In genomic region chr2:36376319-36376765, GRCh38 we compare ENCODE assay signal across 9 cellular contexts. TPM values are rescaled to one million over a fixed set of nuclear protein-coding genes. Genes with fewer than 3 reads are reported as not detected.
DNase-seq lines count a peak whose midpoint lies in the region; ATAC-seq and TF ChIP-seq lines count a peak whose summit lies in the region.
"Had no signal": no experiment of that assay in that cellular context is flagged by ENCODE, and none has a peak within 500 bp of the region (broad histone marks: within the 10 kb centered on the region; RNA-seq: fewer than 3 reads in every experiment).

No MANE protein-coding gene starts in this region.

- peaks cover 34 to 50% of the 10 kb centered on the region in 2 donors for H3K4me1 ChIP-seq in left lung
- peaks cover 67 to 85% (median 75%) of the 10 kb centered on the region in 4 donors for H3K4me1 ChIP-seq in transverse colon
- no peaks in the 10 kb centered on the region for H3K4me1 ChIP-seq in Karpas-422 (ENCODE audit: low read length)

- H3K9ac ChIP-seq in Karpas-422 (ENCODE audit: low read length): no peak overlapping the region

- H3K4me2 ChIP-seq in Karpas-422 (ENCODE audit: low read depth, low read length, poor library complexity, severe bottlenecking): no peak overlapping the region

- no peak for TF ChIP-seq POLR2A in transverse colon (IDR thresholded peaks at IDR 0.05)

- intact Hi-C loops in MCF 10A (cut with micrococcal nuclease): no loop called here
- intact Hi-C loops in left lung (cut with DNase I): no loop called here
- intact Hi-C loops in transverse colon (cut with DNase I; ENCODE audit: low total_unique reads): no loop called here

- H3K4me3 Mint-ChIP-seq in MCF 10A (ENCODE audit: unreplicated experiment): peak overlapping the region; percentile 34
- H3K4me3 Mint-ChIP-seq in immature natural killer cell: no peak overlapping the region
- no peak overlapping the region for H3K4me3 Mint-ChIP-seq in activated CD4-positive, alpha-beta T cell treated with anti-CD3 and anti-CD28 coated beads, Interleukin-2, amount 10 ng/mL, durations not matched to agents 7 days and 5 days

- TF ChIP-seq CTCF in MCF 10A (IDR thresholded peaks at IDR 0.05; ENCODE audit: unreplicated experiment) (no peak), left lung (IDR thresholded peaks at IDR 0.05) (no peak), transverse colon (IDR thresholded peaks at IDR 0.05) (no peak)

- peak; percentile 54 for ATAC-seq in left lung

- H2AFZ ChIP-seq in Karpas-422 (ENCODE audit: low read length): no peak overlapping the region

- no peaks in the 10 kb centered on the region for H3K27me3 Mint-ChIP-seq in MCF 10A (ENCODE audit: insufficient read depth, unreplicated experiment)
- H3K27me3 Mint-ChIP-seq in immature natural killer cell (ENCODE audit: low read depth in 3 of 3): peaks cover 0 to 2% (median 0%) of the 10 kb centered on the region in 3 donors
- no peaks in the 10 kb centered on the region for H3K27me3 Mint-ChIP-seq in activated CD4-positive, alpha-beta T cell treated with anti-CD3 and anti-CD28 coated beads, Interleukin-2, amount 10 ng/mL, durations not matched to agents 7 days and 5 days

- no peaks in the 10 kb centered on the region for H3K27me3 ChIP-seq in left lung
- H3K27me3 ChIP-seq in transverse colon: no peaks in the 10 kb centered on the region
- H3K27me3 ChIP-seq in Karpas-422 (ENCODE audit: low read length): no peaks in the 10 kb centered on the region

- no peak overlapping the region for H3K27ac ChIP-seq in left lung
- peak overlapping the region; percentile 70 to 82 (median 76) for H3K27ac ChIP-seq in transverse colon
- H3K27ac ChIP-seq in Karpas-422 (ENCODE audit: low read length): no peak overlapping the region

- H3K4me1 Mint-ChIP-seq in MCF 10A (ENCODE audit: insufficient read depth, unreplicated experiment) (peaks cover 72% of the 10 kb centered on the region), immature natural killer cell (peaks cover 20 to 40% of the 10 kb centered on the region in 2 donors)
- peaks cover 15% of the 10 kb centered on the region for H3K4me1 Mint-ChIP-seq in activated CD4-positive, alpha-beta T cell treated with anti-CD3 and anti-CD28 coated beads, Interleukin-2, amount 10 ng/mL, durations not matched to agents 7 days and 5 days

- BruUV-seq in MCF 10A (replicated peaks; lab: Mats Ljungman, UMichigan): no TSS peak

- H3K79me2 ChIP-seq in Karpas-422 (ENCODE audit: low read length): no peaks in the 10 kb centered on the region

- H4K20me1 ChIP-seq in Karpas-422 (ENCODE audit: insufficient read depth, low read depth, low read length): no peaks in the 10 kb centered on the region

- no peak for TF ChIP-seq EP300 in transverse colon (IDR thresholded peaks at IDR 0.05; ENCODE audit: low read depth)

- CTCF ChIA-PET in MCF 10A (lab: Yijun Ruan, JAX): interaction anchor here (0.6 to 5.0 kb wide), 16 partner anchors 10 to 316 kb away, joined by 3 to 19 read pairs (median 4); no protein-coding TSS in a partner anchor
- CTCF ChIA-PET in activated CD4-positive, alpha-beta T cell treated with anti-CD3 and anti-CD28 coated beads, Interleukin-2, amount 10 ng/mL, durations not matched to agents 7 days and 5 days (lab: Charles Lee): interaction anchor here (1.3 kb wide), 1 partner anchor 24 kb away, joined by 3 read pairs; no protein-coding TSS in a partner anchor

- peak; percentile 23 for DNase-seq in NCI-H1092 treated with DMSO at 0.1 percent for 48 hours (lab: John Stamatoyannopoulos, UW)
- no peak for DNase-seq in NCI-H1092 (lab: John Stamatoyannopoulos, UW)
- peak; percentile 75 for DNase-seq in MCF 10A (ENCODE audit: unreplicated experiment)
- DNase-seq in left lung: peak; percentile 66 to 79
- peak; percentile 86 for DNase-seq in transverse colon
- no peak for DNase-seq in immature natural killer cell
- no peak for DNase-seq in activated CD4-positive, alpha-beta T cell treated with anti-CD3 and anti-CD28 coated beads, Interleukin-2, amount 10 ng/mL, durations not matched to agents 7 days and 5 days
- no peak for DNase-seq in Karpas-422
- DNase-seq: stimulated activated naive CD4-positive, alpha-beta T cell treated with Interleukin-2 at 50 U/mL for 16 hours had no signal

- H3K27ac Mint-ChIP-seq in MCF 10A (ENCODE audit: low read depth, unreplicated experiment) (peak overlapping the region; percentile 78), immature natural killer cell (peak overlapping the region in 1 of 6 donors; percentile 22)
- no peak overlapping the region for H3K27ac Mint-ChIP-seq in activated CD4-positive, alpha-beta T cell treated with anti-CD3 and anti-CD28 coated beads, Interleukin-2, amount 10 ng/mL, durations not matched to agents 7 days and 5 days

- in situ Hi-C loops in transverse colon (cut with MboI; ENCODE audit: low pct_ligation_motif_present in 1 of 4, low pct_unique_long_range_greater_than_20kb in 1 of 4, low sequenced_read_pairs in 3 of 4): no loop called here

- H3K4me3 ChIP-seq in left lung: no peak overlapping the region
- peak overlapping the region in 1 of 4 donors; percentile 3 for H3K4me3 ChIP-seq in transverse colon
- no peak overlapping the region for H3K4me3 ChIP-seq in Karpas-422 (ENCODE audit: low read length)

- WGBS in transverse colon (ENCODE audit: low coverage in 1 of 2), 2 donors: 3 to 17% methylated on average over 7 to 8 of the region's 8 CpGs

- H3K36me3 Mint-ChIP-seq in MCF 10A (ENCODE audit: insufficient read depth, unreplicated experiment): peaks cover 37% of the 10 kb centered on the region
- H3K36me3 Mint-ChIP-seq in immature natural killer cell: peaks cover 4 to 13% (median 6%) of the 10 kb centered on the region in 3 donors
- no peaks in the 10 kb centered on the region for H3K36me3 Mint-ChIP-seq in activated CD4-positive, alpha-beta T cell treated with anti-CD3 and anti-CD28 coated beads, Interleukin-2, amount 10 ng/mL, durations not matched to agents 7 days and 5 days (ENCODE audit: low read depth)

- H3K36me3 ChIP-seq in left lung: no peaks in the 10 kb centered on the region
- no peaks in the 10 kb centered on the region for H3K36me3 ChIP-seq in transverse colon
- H3K36me3 ChIP-seq in Karpas-422 (ENCODE audit: insufficient read depth, low read length): no peaks in the 10 kb centered on the region

- H3K9me3 ChIP-seq in left lung (no peaks in the 10 kb centered on the region), transverse colon (no peaks in the 10 kb centered on the region), Karpas-422 (ENCODE audit: low read length) (no peaks in the 10 kb centered on the region)

- POLR2A ChIA-PET in MCF 10A (lab: Yijun Ruan, JAX): interaction anchor here (0.7 to 14.2 kb wide), 17 partner anchors 9 to 222 kb away, joined by 3 to 742 read pairs (median 6); partner anchors contain the start of genes CRIM1 and FEZ2
- POLR2A ChIA-PET in activated CD4-positive, alpha-beta T cell treated with anti-CD3 and anti-CD28 coated beads, Interleukin-2, amount 10 ng/mL, durations not matched to agents 7 days and 5 days (lab: Charles Lee): no interaction called here

- H3K9me2 ChIP-seq in Karpas-422 (replicated peaks; ENCODE audit: insufficient read depth, low read length): no peaks in the 10 kb centered on the region

- H3K9me3 Mint-ChIP-seq in MCF 10A (ENCODE audit: unreplicated experiment) (no peaks in the 10 kb centered on the region), immature natural killer cell (no peaks in the 10 kb centered on the region)
- H3K9me3 Mint-ChIP-seq in activated CD4-positive, alpha-beta T cell treated with anti-CD3 and anti-CD28 coated beads, Interleukin-2, amount 10 ng/mL, durations not matched to agents 7 days and 5 days: peaks cover 2% of the 10 kb centered on the region

RNA-seq across cellular contexts. Expression of gene CRIM1, which starts 20.8 kb away (rescaled TPM):
- total RNA-seq in MCF 10A (2022): 119 and 185 TPM in 2 replicates
- 10 to 100 TPM; 58.0 to 72.9 TPM for total RNA-seq in left lung
- total RNA-seq in transverse colon: 100 to 1,000 TPM in 1 of 4 donors, 10 to 100 TPM in 3; 73.7 to 134 (median 80.7) TPM
- polyA plus RNA-seq in immature natural killer cell: 1 to 10 TPM; 1.9 to 3.3 (median 3.0) TPM
- total RNA-seq in activated CD4-positive, alpha-beta T cell treated with anti-CD3 and anti-CD28 coated beads, Interleukin-2, amount 10 ng/mL, durations not matched to agents 7 days and 5 days: 1 to 10 TPM; 1.8 to 2.3 TPM
- not detected in 2 replicates for total RNA-seq in Karpas-422 (2014; rRNA removed; shearing (Covaris generic); ENCODE audit: low replicate concordance)

Comparison
In these comparisons a context has a peak if more than half of its experiments do, and no peak if none do; other contexts are left out.
1. DNase-seq: peak in NCI-H1092 treated with DMSO at 0.1 percent for 48 hours (single experiment), MCF 10A (single experiment), left lung (2 of 2) and transverse colon (single experiment); none in NCI-H1092 (single experiment), immature natural killer cell (0 of 3), activated CD4-positive, alpha-beta T cell treated with anti-CD3 and anti-CD28 coated beads, Interleukin-2, amount 10 ng/mL, durations not matched to agents 7 days and 5 days (single experiment) and Karpas-422 (single experiment).
2. H3K27ac ChIP-seq: peak in transverse colon (4 of 4); none in left lung (0 of 2) and Karpas-422 (single experiment).
3. RNA of gene CRIM1, which starts 20.8 kb away (total RNA-seq): 119 to 185 TPM in MCF 10A, 73.7 to 134 TPM in transverse colon and 58.0 to 72.9 TPM in left lung; 1.8 to 2.3 TPM in activated CD4-positive, alpha-beta T cell treated with anti-CD3 and anti-CD28 coated beads, Interleukin-2, amount 10 ng/mL, durations not matched to agents 7 days and 5 days and not detected in Karpas-422; every median in the first group is over 10 times any median in the second.